8 cellular contexts compared by ENCODE assay signal in the genomic region with DNA sequence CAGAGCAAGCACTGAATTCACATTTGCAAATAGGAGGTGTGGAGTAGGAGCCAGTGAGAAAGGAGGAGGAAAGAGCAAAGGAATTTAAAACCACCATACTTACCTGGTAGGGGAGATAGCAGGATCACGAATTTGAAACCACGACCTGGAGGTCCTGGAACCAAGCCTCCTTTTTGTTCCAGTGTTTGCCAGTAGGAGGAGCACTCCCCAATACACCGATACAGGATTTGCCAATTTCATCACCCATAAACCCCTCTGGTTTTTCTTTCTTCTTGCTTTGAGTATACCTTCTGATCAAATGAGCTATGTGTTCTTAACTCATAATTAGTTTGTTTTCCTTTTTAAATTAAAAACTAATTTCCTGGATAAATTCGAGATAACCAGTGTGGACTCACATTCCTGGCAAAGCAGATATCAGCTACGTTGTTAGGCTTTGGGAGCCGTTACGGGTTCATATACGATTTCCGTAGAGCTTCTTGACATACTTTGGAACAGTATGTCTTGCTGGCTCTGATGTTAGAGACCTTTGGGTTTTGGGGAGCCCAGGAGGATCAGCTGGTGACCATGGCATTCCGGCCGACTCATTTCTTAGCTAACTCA. TPM values are rescaled to one million over a fixed set of nuclear protein-coding genes. Genes with fewer than 3 reads are reported as not detected.
A peak's percentile ranks its signal among the peaks of the same experiment; 100 is the strongest.
DNase-seq lines count a peak whose midpoint lies in the region; ATAC-seq, FAIRE-seq and TF ChIP-seq lines count a peak whose summit lies in the region.

No MANE protein-coding gene starts in this region.

- H3K9me3 ChIP-seq in gastroesophageal sphincter (no peaks in the 10 kb centered on the region), tibial artery (no peaks in the 10 kb centered on the region), T-helper 17 cell (ENCODE audit: control insufficient read depth, low read length, poor library complexity, severe bottlenecking) (no peaks in the 10 kb centered on the region)

- peaks cover 3% of the 10 kb centered on the region for H3K4me1 Mint-ChIP-seq in T-helper 17 cell

- WGBS in gastroesophageal sphincter (ENCODE audit: low coverage in 1 of 2), 2 donors: 76 to 80% methylated on average over 11 of the region's 11 CpGs

- intact Hi-C loops in tibial artery (cut with DNase I; ENCODE audit: low total_unique reads): no loop called here

- FAIRE-seq in GM19239 (lab: Jason Lieb, UNC): peak; percentile 53

- H3K4me3 Mint-ChIP-seq in T-helper 17 cell: no peak overlapping the region

- ATAC-seq in gastroesophageal sphincter (no peak), T-helper 17 cell (no peak), GM21423 (IDR thresholded peaks at IDR 0.05; ENCODE audit: unreplicated experiment) (no peak), omental fat pad (ENCODE audit: low FRiP score) (no peak)

- TF ChIP-seq CTCF in 22Rv1 (IDR thresholded peaks at IDR 0.05) (peak; percentile 85), gastroesophageal sphincter (IDR thresholded peaks at IDR 0.05) (peak in 3 of 4 experiments; percentile 28 to 52 (median 32)), tibial artery (IDR thresholded peaks at IDR 0.05) (peak; percentile 12 to 37), omental fat pad (IDR thresholded peaks at IDR 0.05) (no peak)

- no peaks in the 10 kb centered on the region for H3K27me3 ChIP-seq in gastroesophageal sphincter
- H3K27me3 ChIP-seq in tibial artery: no peaks in the 10 kb centered on the region

- no peak for TF ChIP-seq POLR2A in gastroesophageal sphincter (IDR thresholded peaks at IDR 0.05)

- DNase-seq in GM19239 (ENCODE audit: insufficient read length, low spot score) (peak; percentile 25), tibial artery (no peak), T-helper 17 cell (no peak), omental fat pad (ENCODE audit: low spot score) (no peak)
- DNase-seq in activated CD4-positive, alpha-beta T cell treated with anti-CD3 and anti-CD28 coated beads for 48 hours: peak; percentile 50

- no peak overlapping the region for H3K27ac Mint-ChIP-seq in T-helper 17 cell

- H3K4me1 ChIP-seq in gastroesophageal sphincter: peaks cover 0 to 30% (median 6%) of the 10 kb centered on the region in 3 donors
- H3K4me1 ChIP-seq in tibial artery: peaks cover 0 to 4% (median 2%) of the 10 kb centered on the region in 4 donors

- TF ChIP-seq EP300 in gastroesophageal sphincter (IDR thresholded peaks at IDR 0.05): no peak

- no peaks in the 10 kb centered on the region for H3K36me3 Mint-ChIP-seq in T-helper 17 cell (ENCODE audit: low read depth)

- H3K4me3 ChIP-seq in gastroesophageal sphincter (no peak overlapping the region), tibial artery (no peak overlapping the region)

- H3K27ac ChIP-seq in 22Rv1 (no peak overlapping the region), gastroesophageal sphincter (no peak overlapping the region), tibial artery (no peak overlapping the region)

- H3K27me3 Mint-ChIP-seq in T-helper 17 cell: peaks cover 5% of the 10 kb centered on the region

- H3K36me3 ChIP-seq in gastroesophageal sphincter (no peaks in the 10 kb centered on the region), tibial artery (no peaks in the 10 kb centered on the region)

RNA-seq across cellular contexts. Expression of gene BCO1, which starts 22.7 kb away (rescaled TPM):
- under 1 TPM in 2 of 4 donors, not detected in 2; 0.12 to 0.27 TPM for total RNA-seq in gastroesophageal sphincter
- not detected for total RNA-seq in T-helper 17 cell
- under 1 TPM in 2 of 4 donors, not detected in 2; 0.28 to 0.36 TPM for total RNA-seq in omental fat pad

RNA-seq across cellular contexts. Expression of gene GAN, which starts 53.6 kb away (rescaled TPM):
- total RNA-seq in gastroesophageal sphincter (10 to 100 TPM; 12.9 to 15.7 (median 14.0) TPM), T-helper 17 cell (1 to 10 TPM; 5.8 to 8.0 TPM), omental fat pad (10 to 100 TPM in 3 of 4 donors, 1 to 10 TPM in 1; 9.6 to 13.9 (median 10.9) TPM)

Comparison
In these comparisons a context has a peak if more than half of its experiments do, and no peak if none do; other contexts are left out.
1. CTCF ChIP-seq: peak in 22Rv1 (single experiment), gastroesophageal sphincter (3 of 4) and tibial artery (2 of 2); none in omental fat pad (0 of 3).
2. DNase-seq: peak in GM19239 (single experiment) and activated CD4-positive, alpha-beta T cell treated with anti-CD3 and anti-CD28 coated beads for 48 hours (single experiment); none in tibial artery (0 of 2), T-helper 17 cell (0 of 3) and omental fat pad (single experiment).